18 cellular contexts compared by ENCODE assay signal in the genomic region with DNA sequence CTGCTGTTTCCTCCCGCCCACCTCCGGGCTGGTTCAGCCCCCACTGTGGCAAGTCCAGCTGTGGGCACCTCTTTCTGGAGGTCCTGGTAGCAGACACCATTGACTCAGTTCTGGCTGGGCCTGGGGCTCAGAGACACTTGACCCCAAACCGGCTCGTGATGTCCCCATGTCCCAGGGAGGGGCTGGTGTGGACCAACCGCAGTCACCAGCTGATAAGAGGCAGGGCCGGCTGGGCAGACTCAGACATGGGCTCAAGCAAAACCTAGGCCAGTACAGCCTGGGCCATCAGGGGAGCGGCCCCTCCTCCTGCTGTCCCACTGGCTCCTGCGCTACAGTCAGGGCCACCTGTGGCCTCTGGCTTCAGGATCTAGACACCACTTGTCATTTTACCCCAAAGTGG. TPM values are rescaled to one million over a fixed set of nuclear protein-coding genes. Genes with fewer than 3 reads are reported as not detected.
DNase-seq lines count a peak whose midpoint lies in the region; ATAC-seq, FAIRE-seq and TF ChIP-seq lines count a peak whose summit lies in the region.
"Had no signal": no experiment of that assay in that cellular context is flagged by ENCODE, and none has a peak within 500 bp of the region (broad histone marks: within the 10 kb centered on the region; RNA-seq: fewer than 3 reads in every experiment).

No MANE protein-coding gene starts in this region.

- H3K4me3 Mint-ChIP-seq in activated CD8-positive, alpha-beta T cell treated with anti-CD3 and anti-CD28 coated beads, Interleukin-2, amount 10 ng/mL, durations not matched to agents 7 days and 5 days = no peak overlapping the region
- H3K4me3 Mint-ChIP-seq: CD4-positive, alpha-beta memory T cell; HFFc6 had no signal

- no peaks in the 10 kb centered on the region for H3K9me3 Mint-ChIP-seq in activated CD8-positive, alpha-beta T cell treated with anti-CD3 and anti-CD28 coated beads, Interleukin-2, amount 10 ng/mL, durations not matched to agents 7 days and 5 days (ENCODE audit: insufficient read depth)
- H3K9me3 Mint-ChIP-seq: CD4-positive, alpha-beta memory T cell; HFFc6 had no signal

- H3K27me3 ChIP-seq in Panc1 (ENCODE audit: control insufficient read depth, insufficient read depth, low read length) (no peaks in the 10 kb centered on the region), GM12878 (replicated peaks in 1 of 2; ENCODE audit: control insufficient read depth in 2 of 2, insufficient read depth in 2 of 2, low read length in 1 of 2) (no peaks in the 10 kb centered on the region), osteoblast (ENCODE audit: insufficient read depth, low read length) (no peaks in the 10 kb centered on the region), hepatocyte (no peaks in the 10 kb centered on the region)

- H3K36me3 ChIP-seq in Panc1 (ENCODE audit: control insufficient read depth, insufficient read depth, low read length) (peaks cover 2% of the 10 kb centered on the region), GM12878 (ENCODE audit: control insufficient read depth in 2 of 2, insufficient read depth in 2 of 2, low read length in 1 of 2) (peaks cover 21 to 67% of the 10 kb centered on the region in 2 experiments), osteoblast (ENCODE audit: insufficient read depth, low read length) (peaks cover 56% of the 10 kb centered on the region), hepatocyte (replicated peaks; ENCODE audit: insufficient read depth, low read depth) (no peaks in the 10 kb centered on the region)

- no peak overlapping the region for H3K4me2 ChIP-seq in GM12878 (ENCODE audit: control insufficient read depth, insufficient read depth)
- H3K4me2 ChIP-seq in osteoblast (ENCODE audit: insufficient read depth, low read length) = no peak overlapping the region
- no peak overlapping the region for H3K4me2 ChIP-seq in hepatocyte

- intact Hi-C loops in Panc1 (cut with micrococcal nuclease; ENCODE audit: unreplicated experiment) (no loop called here), GM12878 (cut with micrococcal nuclease; ENCODE audit: unreplicated experiment) (no loop called here)

- TF ChIP-seq CTCF in Panc1 (IDR thresholded peaks at IDR 0.05) (no peak), GM12878 (IDR thresholded peaks at IDR 0.05 in 2 of 3, conservative IDR thresholded peaks at IDR 0.05 in 1 of 3; ENCODE audit: control insufficient read depth in 2 of 3, extremely low read depth in 1 of 3, insufficient read depth in 1 of 3, low read depth in 3 of 3, low read length in 3 of 3) (no peak), osteoblast (IDR thresholded peaks at IDR 0.05; ENCODE audit: extremely low read depth, low read depth, low read length) (no peak), hepatocyte (IDR thresholded peaks at IDR 0.05; ENCODE audit: poor library complexity) (no peak)

- DNase-seq in Panc1 (ENCODE audit: low read depth, low spot score) (no peak), GM12878 (ENCODE audit: low read depth, low spot score) (no peak), osteoblast (ENCODE audit: insufficient read length, low spot score, missing footprints) (peak; percentile 73), hepatocyte (ENCODE audit: low spot score) (no peak)
- no peak for DNase-seq in activated CD8-positive, alpha-beta T cell treated with anti-CD3 and anti-CD28 coated beads, Interleukin-2, amount 10 ng/mL, durations not matched to agents 7 days and 5 days
- DNase-seq: C1 segment of cervical spinal cord; Calu3; CD4-positive, alpha-beta memory T cell; COR-L47; DMS53; DMS79 treated with DMSO at 0.1 percent for 48 hours; GOT3; HFFc6 had no signal

- WGBS in GM12878 (ENCODE audit: insufficient coverage, insufficient replicate concordance, low lambda C conversion rate, missing lambda C conversion rate) = 99% methylated on average over 6 of the region's 8 CpGs
- 90% methylated on average over 8 of the region's 8 CpGs for WGBS in hepatocyte (ENCODE audit: low lambda C conversion rate, missing lambda C conversion rate)

- H3K4me1 Mint-ChIP-seq in activated CD8-positive, alpha-beta T cell treated with anti-CD3 and anti-CD28 coated beads, Interleukin-2, amount 10 ng/mL, durations not matched to agents 7 days and 5 days (ENCODE audit: low read depth) = no peaks in the 10 kb centered on the region

- H3K9me2 ChIP-seq in hepatocyte (replicated peaks; ENCODE audit: insufficient read depth) = no peaks in the 10 kb centered on the region

- in situ Hi-C loops in Panc1 (cut with HindIII; ENCODE audit: low pct_unique_long_range_greater_than_20kb, low sequenced_read_pairs) = no loop called here
- in situ Hi-C loops in GM12878 (cut with MboI) = no loop called here

- H3K27me3 Mint-ChIP-seq in activated CD8-positive, alpha-beta T cell treated with anti-CD3 and anti-CD28 coated beads, Interleukin-2, amount 10 ng/mL, durations not matched to agents 7 days and 5 days (ENCODE audit: low read depth) = no peaks in the 10 kb centered on the region
- H3K27me3 Mint-ChIP-seq: CD4-positive, alpha-beta memory T cell had no signal

- no peak for TF ChIP-seq EP300 in GM12878 (IDR thresholded peaks at IDR 0.05; ENCODE audit: borderline replicate concordance in 1 of 2, control insufficient read depth in 1 of 2, low read depth in 2 of 2, low read length in 2 of 2)

- H3K9me3 ChIP-seq in Panc1 (ENCODE audit: control insufficient read depth, insufficient read depth, low read depth, low read length) = no peaks in the 10 kb centered on the region
- no peaks in the 10 kb centered on the region for H3K9me3 ChIP-seq in GM12878 (replicated peaks; ENCODE audit: control insufficient read depth, insufficient read depth, low read length)
- H3K9me3 ChIP-seq in osteoblast (ENCODE audit: low read depth, low read length) = no peaks in the 10 kb centered on the region
- no peaks in the 10 kb centered on the region for H3K9me3 ChIP-seq in hepatocyte (ENCODE audit: low read depth)
- H3K9me3 ChIP-seq: HAP-1 had no signal

- ATAC-seq in Panc1 (0 out of 2 replicates have a peak, but pooled peaks have one; percentile 33), GM12878 (no peak), GM18502 (IDR thresholded peaks at IDR 0.05; ENCODE audit: poor library complexity, unreplicated experiment) (no peak)
- ATAC-seq in activated CD8-positive, alpha-beta T cell treated with anti-CD3 and anti-CD28 coated beads, Interleukin-2, amount 10 ng/mL, durations not matched to agents 7 days and 5 days = no peak

- H3K4me3 ChIP-seq in Panc1 (ENCODE audit: low read depth in 2 of 2, low read length in 2 of 2) (no peak overlapping the region), GM12878 (no peak overlapping the region), osteoblast (ENCODE audit: insufficient read depth, low read length) (no peak overlapping the region), hepatocyte (no peak overlapping the region)
- H3K4me3 ChIP-seq: HAP-1 had no signal

- TF ChIP-seq POLR2A in GM12878 (IDR thresholded peaks at IDR 0.05; ENCODE audit: low read depth, low read length) = peak; percentile 9; the same call in 1 of the 2 replicates

- CTCF ChIA-PET in Panc1 (lab: Charles Lee) (no interaction called here), GM12878 (lab: Yijun Ruan, JAX) (no interaction called here)
- CTCF ChIA-PET in activated CD8-positive, alpha-beta T cell treated with anti-CD3 and anti-CD28 coated beads, Interleukin-2, amount 10 ng/mL, durations not matched to agents 7 days and 5 days (lab: Charles Lee) = no interaction called here

- H3K4me1 ChIP-seq in Panc1 (ENCODE audit: control insufficient read depth, insufficient read depth, low read length) (no peaks in the 10 kb centered on the region), GM12878 (ENCODE audit: control insufficient read depth, insufficient read depth, low read length) (no peaks in the 10 kb centered on the region), osteoblast (ENCODE audit: insufficient read depth, low read length) (no peaks in the 10 kb centered on the region), hepatocyte (ENCODE audit: insufficient read depth) (no peaks in the 10 kb centered on the region)
- H3K4me1 ChIP-seq: HAP-1 had no signal

- H3K27ac ChIP-seq in Panc1 (ENCODE audit: low read length) (no peak overlapping the region), GM12878 (ENCODE audit: control insufficient read depth, insufficient read depth) (no peak overlapping the region), osteoblast (ENCODE audit: low read depth, low read length) (no peak overlapping the region), hepatocyte (no peak overlapping the region)

- no peak for FAIRE-seq in GM12878 (lab: Jason Lieb, UNC)
- FAIRE-seq: GM18507, H54 had no signal

- no peaks in the 10 kb centered on the region for H3K79me2 ChIP-seq in GM12878 (ENCODE audit: control insufficient read depth, insufficient read depth, low read length)
- peaks cover 25% of the 10 kb centered on the region for H3K79me2 ChIP-seq in osteoblast (ENCODE audit: insufficient read depth, low read length)
- H3K79me2 ChIP-seq in hepatocyte = no peaks in the 10 kb centered on the region

- SMC1A ChIA-PET in GM12878 (lab: Charles Lee; ENCODE audit: uncharacterized antibody, unreplicated experiment) = no interaction called here

- no TSS peak for BruUV-seq in Panc1 (replicated peaks; lab: Mats Ljungman, UMichigan)
- BruUV-seq in GM12878 (replicated peaks; lab: Mats Ljungman, UMichigan) = no TSS peak

- no peak overlapping the region for H3K27ac Mint-ChIP-seq in activated CD8-positive, alpha-beta T cell treated with anti-CD3 and anti-CD28 coated beads, Interleukin-2, amount 10 ng/mL, durations not matched to agents 7 days and 5 days
- H3K27ac Mint-ChIP-seq: HFFc6 had no signal

- peaks cover 56% of the 10 kb centered on the region for H3K36me3 Mint-ChIP-seq in activated CD8-positive, alpha-beta T cell treated with anti-CD3 and anti-CD28 coated beads, Interleukin-2, amount 10 ng/mL, durations not matched to agents 7 days and 5 days (ENCODE audit: low read depth)

- no peak for TF ChIP-seq RAD21 in GM12878 (IDR thresholded peaks at IDR 0.05; ENCODE audit: insufficient read depth, low read depth, low read length)

- RAD21 ChIA-PET in GM12878 (lab: Charles Lee; ENCODE audit: unreplicated experiment) = no interaction called here

- peaks cover 4% of the 10 kb centered on the region for H4K20me1 ChIP-seq in GM12878 (ENCODE audit: control insufficient read depth, insufficient read depth)
- peaks cover 30% of the 10 kb centered on the region for H4K20me1 ChIP-seq in osteoblast (ENCODE audit: insufficient read depth, low read length)
- no peaks in the 10 kb centered on the region for H4K20me1 ChIP-seq in hepatocyte (ENCODE audit: insufficient read depth, poor library complexity, severe bottlenecking)

- H2AFZ ChIP-seq in GM12878 (ENCODE audit: control insufficient read depth, low read depth, low read length) (no peak overlapping the region), osteoblast (ENCODE audit: low read length) (no peak overlapping the region), hepatocyte (no peak overlapping the region)

- POLR2A ChIA-PET in Panc1 (lab: Charles Lee) (interaction anchor here (0.5 to 0.6 kb wide), 2 partner anchors 9 to 72 kb away, joined by 6 to 11 read pairs; no protein-coding TSS in a partner anchor), GM12878 (lab: Charles Lee) (no interaction called here)
- POLR2A ChIA-PET in activated CD8-positive, alpha-beta T cell treated with anti-CD3 and anti-CD28 coated beads, Interleukin-2, amount 10 ng/mL, durations not matched to agents 7 days and 5 days (lab: Charles Lee) = no interaction called here

- no peak overlapping the region for H3K9ac ChIP-seq in GM12878 (ENCODE audit: control insufficient read depth, insufficient read depth, low read length)

RNA-seq across cellular contexts. Expression of gene TMEM160, which starts 19.8 kb away (rescaled TPM):
- 41.8 TPM for total RNA-seq in Panc1 (2021; ENCODE audit: unreplicated experiment)
- 49.5 TPM for polyA plus RNA-seq in Panc1 (2012; ENCODE audit: insufficient read length)
- 1.7 and 2.8 TPM in 2 replicates for total RNA-seq in GM12878 (2013; cell fraction: nucleolus; rRNA removed)
- total RNA-seq in GM12878 (2014; rRNA removed) = 77.3 and 83.3 TPM in 2 replicates
- total RNA-seq in GM12878 (2014; rRNA removed; fragmentation: Illumina TruSeq; extraction: Trizol) = 2.0 and 2.4 TPM in 2 replicates
- 61.8 and 63.4 TPM in 2 replicates for total RNA-seq in GM12878 (2021)
- 3.7 TPM for polyA plus RNA-seq in GM12878 (2011; ENCODE audit: low read depth)
- polyA plus RNA-seq in GM12878 (2011; rRNA removed) = 4.2 and 15.2 TPM in 2 replicates
- polyA plus RNA-seq in GM12878 (2011; cell fraction: cytosol; rRNA removed) = 47.8 and 76.9 TPM in 2 replicates
- 28.3 and 29.1 TPM in 2 replicates for polyA plus RNA-seq in GM12878 (2011; cell fraction: nucleus; rRNA removed)
- polyA plus RNA-seq in GM12878 (2012) = 27.5 and 29.0 TPM in 2 replicates
- polyA plus RNA-seq in GM12878 (2014; fragmentation: Illumina TruSeq; extraction: Trizol) = 0.21 TPM in 1 of 2 replicates, not detected in the other
- polyA plus RNA-seq in GM12878 (2014; fragmentation: Nextera tagmentation; extraction: Ambion mirVana) = under 1 TPM in 1 of 2 experiments, not detected in 1; 0.71 TPM
- polyA plus RNA-seq in GM12878 (2014; rRNA removed) = 78.5 and 94.8 TPM in 2 replicates
- 100 to 1,000 TPM; 138 to 147 TPM for polyA plus RNA-seq in GM12878 (2016; fragmentation: Nextera tagmentation; extraction: Ambion mirVana)
- polyA minus RNA-seq in GM12878 (2011; rRNA and poly(A)+ RNA removed) = 2.4 and 3.6 TPM in 2 replicates
- polyA minus RNA-seq in GM12878 (2011; cell fraction: cytosol; rRNA and poly(A)+ RNA removed) = 8.8 and 9.9 TPM in 2 replicates
- polyA minus RNA-seq in GM12878 (2011; cell fraction: nucleus; rRNA and poly(A)+ RNA removed) = 4.5 and 10.5 TPM in 2 replicates
- total RNA-seq in osteoblast = 13.4 and 15.3 TPM in 2 replicates
- 10 to 100 TPM; 74.4 to 76.8 TPM for total RNA-seq in activated CD8-positive, alpha-beta T cell treated with anti-CD3 and anti-CD28 coated beads, Interleukin-2, amount 10 ng/mL, durations not matched to agents 7 days and 5 days
- total RNA-seq in hepatocyte = 21.1 and 31.0 TPM in 2 replicates
- polyA plus RNA-seq in hepatocyte = 71.7 and 91.7 TPM in 2 replicates

RNA-seq across cellular contexts. Expression of gene ZC3H4, which starts 45.3 kb away (rescaled TPM):
- total RNA-seq in Panc1 (2021; ENCODE audit: unreplicated experiment) (42.7 TPM), GM12878 (2014; rRNA removed) (16.3 and 19.0 TPM in 2 replicates), GM12878 (2014; rRNA removed; fragmentation: Illumina TruSeq; extraction: Trizol) (16.8 and 17.2 TPM in 2 replicates), GM12878 (2021) (78.1 and 86.3 TPM in 2 replicates), osteoblast (10.9 and 14.1 TPM in 2 replicates), hepatocyte (11.7 and 13.1 TPM in 2 replicates)
- 18.9 TPM for polyA plus RNA-seq in Panc1 (2012; ENCODE audit: insufficient read length)
- total RNA-seq in GM12878 (2013; cell fraction: nucleolus; rRNA removed) = 24.4 and 25.1 TPM in 2 replicates
- 12.3 TPM for polyA plus RNA-seq in GM12878 (2011; ENCODE audit: low read depth)
- polyA plus RNA-seq in GM12878 (2011; rRNA removed) (5.1 TPM in 2 replicates), GM12878 (2014; fragmentation: Illumina TruSeq; extraction: Trizol) (29.8 and 38.8 TPM in 2 replicates), GM12878 (2014; fragmentation: Nextera tagmentation; extraction: Ambion mirVana) (1 to 10 TPM; 5.8 to 9.3 TPM), GM12878 (2014; rRNA removed) (18.4 and 23.0 TPM in 2 replicates), GM12878 (2016; fragmentation: Nextera tagmentation; extraction: Ambion mirVana) (10 to 100 TPM; 12.9 to 13.8 TPM), hepatocyte (4.3 TPM in 2 replicates)
- polyA plus RNA-seq in GM12878 (2011; cell fraction: cytosol; rRNA removed) = 3.9 and 4.1 TPM in 2 replicates
- 14.1 and 21.0 TPM in 2 replicates for polyA plus RNA-seq in GM12878 (2011; cell fraction: nucleus; rRNA removed)
- polyA plus RNA-seq in GM12878 (2012) = 18.5 and 26.0 TPM in 2 replicates
- 9.9 and 12.6 TPM in 2 replicates for polyA minus RNA-seq in GM12878 (2011; rRNA and poly(A)+ RNA removed)
- 10.0 and 13.8 TPM in 2 replicates for polyA minus RNA-seq in GM12878 (2011; cell fraction: cytosol; rRNA and poly(A)+ RNA removed)
- polyA minus RNA-seq in GM12878 (2011; cell fraction: nucleus; rRNA and poly(A)+ RNA removed) = 5.4 and 9.7 TPM in 2 replicates
- total RNA-seq in activated CD8-positive, alpha-beta T cell treated with anti-CD3 and anti-CD28 coated beads, Interleukin-2, amount 10 ng/mL, durations not matched to agents 7 days and 5 days = 100 to 1,000 TPM; 102 TPM

RNA-seq across cellular contexts. Expression of gene NPAS1, which starts 48.6 kb away (rescaled TPM):
- total RNA-seq in Panc1 (2021; ENCODE audit: unreplicated experiment) (3.6 TPM), GM12878 (2014; rRNA removed) (0.17 TPM in 1 of 2 replicates, not detected in the other), GM12878 (2014; rRNA removed; fragmentation: Illumina TruSeq; extraction: Trizol) (not detected in 2 replicates), GM12878 (2021) (0.45 and 0.72 TPM in 2 replicates), osteoblast (0.72 and 1.2 TPM in 2 replicates), hepatocyte (0.20 and 0.23 TPM in 2 replicates)
- 3.2 TPM for polyA plus RNA-seq in Panc1 (2012; ENCODE audit: insufficient read length)
- total RNA-seq in GM12878 (2013; cell fraction: nucleolus; rRNA removed) = 0.78 TPM in 1 of 2 replicates, not detected in the other
- polyA plus RNA-seq in GM12878 (2011; ENCODE audit: low read depth) = 0.28 TPM
- polyA plus RNA-seq in GM12878 (2011; rRNA removed) (0.14 TPM in 1 of 2 replicates, not detected in the other), GM12878 (2014; fragmentation: Illumina TruSeq; extraction: Trizol) (0.18 TPM in 1 of 2 replicates, not detected in the other), GM12878 (2014; fragmentation: Nextera tagmentation; extraction: Ambion mirVana) (not detected), GM12878 (2014; rRNA removed) (0.51 and 0.88 TPM in 2 replicates), GM12878 (2016; fragmentation: Nextera tagmentation; extraction: Ambion mirVana) (under 1 TPM; 0.28 to 0.49 TPM), hepatocyte (4.5 and 5.5 TPM in 2 replicates)
- 0.42 and 1.7 TPM in 2 replicates for polyA plus RNA-seq in GM12878 (2011; cell fraction: cytosol; rRNA removed)
- polyA plus RNA-seq in GM12878 (2011; cell fraction: nucleus; rRNA removed) = 0.96 and 1.0 TPM in 2 replicates
- 0.65 and 1.4 TPM in 2 replicates for polyA plus RNA-seq in GM12878 (2012)
- polyA minus RNA-seq in GM12878 (2011; rRNA and poly(A)+ RNA removed) = 0.31 TPM in 1 of 2 replicates, not detected in the other
- not detected in 2 replicates for polyA minus RNA-seq in GM12878 (2011; cell fraction: cytosol; rRNA and poly(A)+ RNA removed)
- polyA minus RNA-seq in GM12878 (2011; cell fraction: nucleus; rRNA and poly(A)+ RNA removed) = not detected in 2 replicates
- total RNA-seq in activated CD8-positive, alpha-beta T cell treated with anti-CD3 and anti-CD28 coated beads, Interleukin-2, amount 10 ng/mL, durations not matched to agents 7 days and 5 days = not detected
- total RNA-seq: Daoy had no signal
- polyA plus RNA-seq: CD4-positive, alpha-beta memory T cell had no signal
